ENCODE assay signal across 20 cellular contexts in genomic region chr18:2486426-2486825, GRCh38.
DNase-seq lines count a peak whose midpoint lies in the region; ATAC-seq and TF ChIP-seq lines count a peak whose summit lies in the region.
"Had no signal": no experiment of that assay in that cellular context is flagged by ENCODE, and none has a peak within 500 bp of the region (broad histone marks: within the 10 kb centered on the region; RNA-seq: fewer than 3 reads in every experiment).

No MANE protein-coding gene starts in this region.

- TF ChIP-seq CTCF in foreskin keratinocyte (conservative IDR thresholded peaks at IDR 0.05) = no peak

- no peak overlapping the region for H3K27ac ChIP-seq in foreskin keratinocyte

- peak; percentile 90 for DNase-seq in DMS53 (lab: John Stamatoyannopoulos, UW)
- DNase-seq in H4 (ENCODE audit: low spot score) = peak; percentile 67
- peak; percentile 63 for DNase-seq in RPMI7951 (ENCODE audit: low read depth)
- peak; percentile 13 for DNase-seq in myocyte (ENCODE audit: low read depth)
- DNase-seq in stimulated activated naive CD4-positive, alpha-beta T cell treated with Interleukin-2 at 50 U/mL for 16 hours (lab: John Stamatoyannopoulos, UW) = no peak
- no peak for DNase-seq in foreskin keratinocyte
- DNase-seq in NCI-H82 (lab: John Stamatoyannopoulos, UW) = no peak
- DNase-seq: CD4-positive, CD25-positive, alpha-beta regulatory T cell; DMS79 treated with DMSO at 0.1 percent for 48 hours; GOT3; MM.1S; NCI-H1092; NCI-H1436; NCI-H1930; NCI-H2227 treated with DMSO at 0.1 percent for 48 hours; NCI-H510A; RPMI8226; SIG-M5 had no signal

- H3K27me3 ChIP-seq in foreskin keratinocyte = no peaks in the 10 kb centered on the region

- H3K4me1 ChIP-seq in foreskin keratinocyte = no peaks in the 10 kb centered on the region

- no peak for ATAC-seq in foreskin keratinocyte
- ATAC-seq: GM12878, HCT116 had no signal

Comparison
In these comparisons a context has a peak if more than half of its experiments do, and no peak if none do; other contexts are left out.
1. DNase-seq: peak in DMS53 (single experiment), H4 (single experiment), RPMI7951 (single experiment) and myocyte (single experiment); none in stimulated activated naive CD4-positive, alpha-beta T cell treated with Interleukin-2 at 50 U/mL for 16 hours (single experiment), foreskin keratinocyte (0 of 2) and NCI-H82 (single experiment).